ENCODE assay signal across 28 cellular contexts in the genomic region with DNA sequence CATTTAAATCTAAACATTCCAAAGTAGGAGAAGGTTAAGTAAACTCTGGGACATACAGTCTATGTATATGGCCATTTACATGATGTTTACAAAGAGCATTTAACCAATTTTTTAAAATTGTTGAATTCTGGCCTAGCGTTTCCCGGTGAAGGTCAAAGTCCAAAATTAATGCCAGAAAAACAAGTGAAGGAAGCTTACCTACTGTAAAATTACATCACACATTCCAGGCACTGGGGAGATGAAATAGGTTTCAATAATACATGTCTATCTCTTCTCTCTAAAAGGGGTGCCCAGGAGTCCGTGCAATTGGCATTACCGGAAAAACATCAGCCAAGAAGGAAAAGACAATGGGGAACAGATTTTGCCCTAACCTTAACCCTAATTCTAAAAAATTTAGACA.
"Had no signal": no experiment of that assay in that cellular context is flagged by ENCODE, and none has a peak within 500 bp of the region (broad histone marks: within the 10 kb centered on the region; RNA-seq: fewer than 3 reads in every experiment).

No MANE protein-coding gene starts in this region.

- H3K36me3 ChIP-seq: adrenal gland, esophagus squamous epithelium had no signal

- ATAC-seq: activated naive CD8-positive, alpha-beta T cell treated with anti-CD3 and anti-CD28 coated beads, Interleukin-2, amount 50 U/mL, for 24 hours; activated T-cell treated with anti-CD3 and anti-CD28 coated beads, Interleukin-2, amount 50 U/mL, for 4 hours; activated T-helper 17 cell treated with anti-CD3 and anti-CD28 coated beads, Interleukin-2, amount 50 U/mL, for 72 hours; body of pancreas; effector memory CD8-positive, alpha-beta T cell; T-helper 17 cell had no signal

- H3K9me3 ChIP-seq: adrenal gland, body of pancreas, esophagus squamous epithelium had no signal

- H3K27ac ChIP-seq: adrenal gland, body of pancreas, esophagus squamous epithelium had no signal

- H3K27me3 ChIP-seq: body of pancreas had no signal

- H3K4me1 ChIP-seq: adrenal gland had no signal

- H3K4me3 ChIP-seq: adrenal gland, body of pancreas, esophagus squamous epithelium had no signal

- DNase-seq: activated CD4-positive, alpha-beta memory T cell treated with anti-CD3 and anti-CD28 coated beads, Interleukin-2, amount 10 ng/mL, durations not matched to agents 7 days and 5 days; activated CD4-positive, alpha-beta T cell treated with anti-CD3 and anti-CD28 coated beads for 1 hour; activated CD4-positive, alpha-beta T cell treated with anti-CD3 and anti-CD28 coated beads for 4 hours; activated CD4-positive, alpha-beta T cell treated with anti-CD3 and anti-CD28 coated beads, Interleukin-2, amount 10 ng/mL, durations not matched to agents 7 days and 5 days; activated CD4-positive, alpha-beta T cell treated with anti-CD3 and anti-CD28 coated beads, Interleukin-2, amount 50 U/mL, for 4 hours; activated CD8-positive, alpha-beta memory T cell treated with anti-CD3 and anti-CD28 coated beads for 24 hours; activated effector memory CD4-positive, alpha-beta T cell treated with Interleukin-2 at 50 U/mL for 16 hours; activated gamma-delta T cell treated with Interleukin-2 at 50 U/mL for 16 hours; activated naive CD4-positive, alpha-beta T cell treated with anti-CD3 and anti-CD28 coated beads for 36 hours; activated naive CD8-positive, alpha-beta T cell treated with anti-CD3 and anti-CD28 coated beads for 36 hours; activated naive CD8-positive, alpha-beta T cell treated with anti-CD3 and anti-CD28 coated beads, Interleukin-2, amount 50 U/mL, for 24 hours; activated T-cell treated with anti-CD3 and anti-CD28 coated beads, Interleukin-2, amount 50 U/mL, for 4 hours; adrenal gland; amygdala; aorta; body of pancreas; caudate nucleus; cortex of kidney; dermis blood vessel endothelial cell; effector CD4-positive, alpha-beta T cell; effector memory CD8-positive, alpha-beta T cell; erythroblast; esophagus squamous epithelium; foreskin melanocyte; head of caudate nucleus; T-helper 1 cell; T-helper 17 cell had no signal
